ENCODE assay signal across 2 cellular contexts in the genomic region with DNA sequence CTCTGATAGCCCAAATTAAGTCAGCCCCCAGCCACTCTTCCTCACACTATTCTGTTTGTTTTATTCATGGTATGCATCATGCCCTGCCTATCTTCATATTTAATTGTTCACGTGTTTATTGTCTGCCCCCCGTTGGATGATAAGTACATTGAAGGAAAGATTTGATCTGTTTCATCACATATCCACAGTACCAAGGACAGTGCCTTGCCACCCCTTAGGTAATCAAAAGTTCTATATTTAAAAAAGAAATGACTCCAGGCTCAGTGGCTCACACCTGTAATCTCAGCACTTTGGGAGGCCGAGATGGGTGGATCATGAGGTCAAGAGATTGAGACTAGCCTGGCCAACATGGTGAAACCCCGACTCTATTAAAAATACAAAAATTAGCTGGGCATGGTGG.
TF ChIP-seq lines count a peak whose summit lies in the region.

No MANE protein-coding gene starts in this region.

TF ChIP-seq in HepG2, 621 proteins besides CTCF, POLR2A, EP300 and RAD21:
- TF ChIP-seq ZFP36L1 (CRISPR knock-in tag; IDR thresholded peaks at IDR 0.05) (no peak), ZNF354B (CRISPR knock-in tag; IDR thresholded peaks at IDR 0.05) (no peak), ZNF792 (CRISPR knock-in tag; IDR thresholded peaks at IDR 0.05) (no peak), MYPOP (CRISPR knock-in tag; IDR thresholded peaks at IDR 0.05) (no peak), POLR2G (IDR thresholded peaks at IDR 0.05; ENCODE audit: low read depth, low read length) (no peak), CREB1 (IDR thresholded peaks at IDR 0.05) (peak; percentile 60; the same call in 1 of the 2 replicates), CREB1 (CRISPR knock-in tag; IDR thresholded peaks at IDR 0.05) (no peak)
- TF ChIP-seq, protein P1, sequence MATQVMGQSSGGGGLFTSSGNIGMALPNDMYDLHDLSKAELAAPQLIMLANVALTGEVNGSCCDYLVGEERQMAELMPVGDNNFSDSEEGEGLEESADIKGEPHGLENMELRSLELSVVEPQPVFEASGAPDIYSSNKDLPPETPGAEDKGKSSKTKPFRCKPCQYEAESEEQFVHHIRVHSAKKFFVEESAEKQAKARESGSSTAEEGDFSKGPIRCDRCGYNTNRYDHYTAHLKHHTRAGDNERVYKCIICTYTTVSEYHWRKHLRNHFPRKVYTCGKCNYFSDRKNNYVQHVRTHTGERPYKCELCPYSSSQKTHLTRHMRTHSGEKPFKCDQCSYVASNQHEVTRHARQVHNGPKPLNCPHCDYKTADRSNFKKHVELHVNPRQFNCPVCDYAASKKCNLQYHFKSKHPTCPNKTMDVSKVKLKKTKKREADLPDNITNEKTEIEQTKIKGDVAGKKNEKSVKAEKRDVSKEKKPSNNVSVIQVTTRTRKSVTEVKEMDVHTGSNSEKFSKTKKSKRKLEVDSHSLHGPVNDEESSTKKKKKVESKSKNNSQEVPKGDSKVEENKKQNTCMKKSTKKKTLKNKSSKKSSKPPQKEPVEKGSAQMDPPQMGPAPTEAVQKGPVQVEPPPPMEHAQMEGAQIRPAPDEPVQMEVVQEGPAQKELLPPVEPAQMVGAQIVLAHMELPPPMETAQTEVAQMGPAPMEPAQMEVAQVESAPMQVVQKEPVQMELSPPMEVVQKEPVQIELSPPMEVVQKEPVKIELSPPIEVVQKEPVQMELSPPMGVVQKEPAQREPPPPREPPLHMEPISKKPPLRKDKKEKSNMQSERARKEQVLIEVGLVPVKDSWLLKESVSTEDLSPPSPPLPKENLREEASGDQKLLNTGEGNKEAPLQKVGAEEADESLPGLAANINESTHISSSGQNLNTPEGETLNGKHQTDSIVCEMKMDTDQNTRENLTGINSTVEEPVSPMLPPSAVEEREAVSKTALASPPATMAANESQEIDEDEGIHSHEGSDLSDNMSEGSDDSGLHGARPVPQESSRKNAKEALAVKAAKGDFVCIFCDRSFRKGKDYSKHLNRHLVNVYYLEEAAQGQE (IDR thresholded peaks at IDR 0.05; ENCODE audit: borderline replicate concordance in 1 of 2, low read depth in 1 of 2, low read length in 2 of 2): 0 out of 4 replicates have a peak, but pooled peaks of 1 of the 2 experiments have one; percentile 29

TF ChIP-seq in HCT116, 20 proteins besides CTCF, POLR2A, EP300 and RAD21:
- TF ChIP-seq, protein P1 (IDR thresholded peaks at IDR 0.05; ENCODE audit: low read depth): peak; percentile 26; the same call in 1 of the 2 replicates
- TF ChIP-seq, protein P2, sequence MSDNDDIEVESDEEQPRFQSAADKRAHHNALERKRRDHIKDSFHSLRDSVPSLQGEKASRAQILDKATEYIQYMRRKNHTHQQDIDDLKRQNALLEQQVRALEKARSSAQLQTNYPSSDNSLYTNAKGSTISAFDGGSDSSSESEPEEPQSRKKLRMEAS (IDR thresholded peaks at IDR 0.05): no peak
